Comparison of ENCODE assay signal across 13 cellular contexts in genomic region chr1:15938628-15939161, GRCh38. TPM values are rescaled to one million over a fixed set of nuclear protein-coding genes. Genes with fewer than 3 reads are reported as not detected.
DNase-seq lines count a peak whose midpoint lies in the region; ATAC-seq, FAIRE-seq and TF ChIP-seq lines count a peak whose summit lies in the region.
"Had no signal": no experiment of that assay in that cellular context is flagged by ENCODE, and none has a peak within 500 bp of the region (broad histone marks: within the 10 kb centered on the region; RNA-seq: fewer than 3 reads in every experiment).

No MANE protein-coding gene starts in this region.

- no peaks in the 10 kb centered on the region for H3K27me3 Mint-ChIP-seq in activated naive CD4-positive, alpha-beta T cell treated with anti-CD3 and anti-CD28 coated beads, Interleukin-2, amount 50 U/mL, for 24 hours

- in situ Hi-C loops in K562 (cut with MboI), result no loop called here
- in situ Hi-C loops in transverse colon (cut with MboI; ENCODE audit: low pct_ligation_motif_present in 1 of 4, low pct_unique_long_range_greater_than_20kb in 1 of 4, low sequenced_read_pairs in 3 of 4), result no loop called here

- DNase-seq in activated naive CD4-positive, alpha-beta T cell treated with anti-CD3 and anti-CD28 coated beads, Interleukin-2, amount 50 U/mL, for 16 hours, result no peak
- DNase-seq in K562 (ENCODE audit: extremely low read depth in 1 of 4, low spot score in 3 of 4) (no peak), transverse colon (no peak), hippocampal formation (lab: John Stamatoyannopoulos, UW) (no peak), dedifferentiated amniotic fluid mesenchymal stem cell (ENCODE audit: extremely low spot score) (no peak), NCI-H1694 (lab: John Stamatoyannopoulos, UW) (no peak)
- DNase-seq: AML-193, NCI-H526 treated with DMSO at 0.1 percent for 48 hours had no signal

- peaks cover 16% of the 10 kb centered on the region for H3K36me3 Mint-ChIP-seq in activated naive CD4-positive, alpha-beta T cell treated with anti-CD3 and anti-CD28 coated beads, Interleukin-2, amount 50 U/mL, for 24 hours

- H3K9me3 ChIP-seq in K562 (replicated peaks; ENCODE audit: control insufficient read depth, insufficient read depth, low read depth, low read length) (no peaks in the 10 kb centered on the region), neural cell (ENCODE audit: low read length) (no peaks in the 10 kb centered on the region), transverse colon (no peaks in the 10 kb centered on the region)
- H3K9me3 ChIP-seq: suprapubic skin had no signal

- TSS peak; percentile 19 for BruUV-seq in K562 (replicated peaks; lab: Mats Ljungman, UMichigan)

- H3K4me1 ChIP-seq in K562 (replicated peaks in 1 of 2; ENCODE audit: control insufficient read depth in 2 of 2, insufficient read depth in 2 of 2, low read length in 2 of 2), result peaks cover 0 to 31% of the 10 kb centered on the region in 2 experiments; a peak in 1 of 5 replicates
- H3K4me1 ChIP-seq in transverse colon, result peaks cover 0 to 12% (median 8%) of the 10 kb centered on the region in 4 donors

- intact Hi-C loops in K562 (cut with micrococcal nuclease) (no loop called here), transverse colon (cut with DNase I; ENCODE audit: low total_unique reads) (no loop called here)

- H3K9me2 ChIP-seq in neural cell (ENCODE audit: insufficient read depth, low read length), result no peaks in the 10 kb centered on the region

- POLR2A ChIA-PET in K562 (lab: Yijun Ruan, JAX), result interaction anchor here (3.1 to 3.2 kb wide), 2 partner anchors 11 to 14 kb away, joined by 15 to 20 read pairs; no protein-coding TSS in a partner anchor

- no peak for TF ChIP-seq RAD21 in K562 (CRISPR knock-in tag; conservative IDR thresholded peaks at IDR 0.05 in 1 of 2, IDR thresholded peaks at IDR 0.05 in 1 of 2)
- TF ChIP-seq RAD21 in neural cell (conservative IDR thresholded peaks at IDR 0.05), result no peak

- peaks cover 4% of the 10 kb centered on the region for H3K4me1 Mint-ChIP-seq in activated naive CD4-positive, alpha-beta T cell treated with anti-CD3 and anti-CD28 coated beads, Interleukin-2, amount 50 U/mL, for 24 hours

- H3K27ac Mint-ChIP-seq in activated naive CD4-positive, alpha-beta T cell treated with anti-CD3 and anti-CD28 coated beads, Interleukin-2, amount 50 U/mL, for 24 hours, result peak overlapping the region; percentile 95

- peaks cover 99% of the 10 kb centered on the region for H3K36me3 ChIP-seq in K562 (ENCODE audit: control insufficient read depth, insufficient read depth, low read length)
- peaks cover 9% of the 10 kb centered on the region for H3K36me3 ChIP-seq in neural cell (ENCODE audit: insufficient read depth, low read length)
- H3K36me3 ChIP-seq in transverse colon, result peaks cover 0 to 47% (median 18%) of the 10 kb centered on the region in 4 donors

- no peaks in the 10 kb centered on the region for H3K9me3 Mint-ChIP-seq in activated naive CD4-positive, alpha-beta T cell treated with anti-CD3 and anti-CD28 coated beads, Interleukin-2, amount 50 U/mL, for 24 hours

- TF ChIP-seq POLR2A in K562 (conservative IDR thresholded peaks at IDR 0.05), result 0 out of 2 replicates have a peak, but pooled peaks have one; percentile 1
- no peak for TF ChIP-seq POLR2A in transverse colon (IDR thresholded peaks at IDR 0.05)

- CTCF ChIA-PET in K562 (lab: Yijun Ruan, JAX; ENCODE audit: low intra/inter-chr PET ratio), result no interaction called here

- no peaks in the 10 kb centered on the region for H3F3A ChIP-seq in neural cell (ENCODE audit: insufficient read depth, low read length, poor library complexity, severe bottlenecking)

- ATAC-seq in K562, result no peak

- TF ChIP-seq EP300 in K562 (IDR thresholded peaks at IDR 0.05; ENCODE audit: low read length) (no peak), neural cell (conservative IDR thresholded peaks at IDR 0.05; ENCODE audit: poor library complexity, severe bottlenecking) (no peak), transverse colon (IDR thresholded peaks at IDR 0.05; ENCODE audit: low read depth) (no peak)

- H4K20me1 ChIP-seq in K562 (replicated peaks; ENCODE audit: control insufficient read depth, insufficient read depth, low read length) (no peaks in the 10 kb centered on the region), neural cell (ENCODE audit: insufficient read depth) (no peaks in the 10 kb centered on the region)

- H3K9ac ChIP-seq in K562 (ENCODE audit: insufficient read depth in 1 of 2, low read depth in 2 of 2, low read length in 2 of 2) (0 out of 4 replicates have a peak overlapping the region, but pooled peaks of 1 of the 2 experiments have one; percentile 21), neural cell (ENCODE audit: low read length) (no peak overlapping the region)

- 89% methylated on average over 8 of the region's 8 CpGs for WGBS in K562 (ENCODE audit: insufficient coverage, low coverage, missing lambda C conversion rate)
- 93% methylated on average over 8 of the region's 8 CpGs; no CpG with 5 or more reads in 1 of the 2 donors for WGBS in transverse colon (ENCODE audit: low coverage in 1 of 2), 2 donors

- H2AFZ ChIP-seq in K562 (ENCODE audit: low read depth, low read length) (no peak overlapping the region), neural cell (ENCODE audit: low read depth, low read length) (no peak overlapping the region)

- H3K27ac ChIP-seq in K562 (ENCODE audit: extremely low read depth, low read depth, low read length) (no peak overlapping the region), neural cell (ENCODE audit: low read length) (no peak overlapping the region), transverse colon (peak overlapping the region; percentile 3 to 48 (median 39))
- H3K27ac ChIP-seq: suprapubic skin had no signal

- H3K9me1 ChIP-seq in K562 (ENCODE audit: control insufficient read depth, insufficient read depth, low read length), result no peaks in the 10 kb centered on the region

- H3K27me3 ChIP-seq in K562 (ENCODE audit: control insufficient read depth in 2 of 2, insufficient read depth in 2 of 2, low read length in 2 of 2), result no peaks in the 10 kb centered on the region
- no peaks in the 10 kb centered on the region for H3K27me3 ChIP-seq in neural cell (ENCODE audit: insufficient read depth, low read depth, low read length)
- no peaks in the 10 kb centered on the region for H3K27me3 ChIP-seq in transverse colon
- H3K27me3 ChIP-seq: suprapubic skin had no signal

- H3K79me2 ChIP-seq in K562 (ENCODE audit: control insufficient read depth, insufficient read depth, low read length) (no peaks in the 10 kb centered on the region), neural cell (replicated peaks; ENCODE audit: insufficient read depth, low read length) (no peaks in the 10 kb centered on the region)

- no peak overlapping the region for H3K4me3 ChIP-seq in K562
- no peak overlapping the region for H3K4me3 ChIP-seq in neural cell (ENCODE audit: low read length)
- no peak overlapping the region for H3K4me3 ChIP-seq in transverse colon
- H3K4me3 ChIP-seq: suprapubic skin had no signal

- no peak overlapping the region for H3K4me2 ChIP-seq in K562 (ENCODE audit: insufficient read depth, low read length)
- no peak overlapping the region for H3K4me2 ChIP-seq in neural cell (ENCODE audit: low read length)

- TF ChIP-seq CTCF in K562 (IDR thresholded peaks at IDR 0.05 in 2 of 3, conservative IDR thresholded peaks at IDR 0.05 in 1 of 3; ENCODE audit: insufficient read depth in 2 of 3, low read depth in 1 of 3, low read length in 3 of 3), result no peak
- no peak for TF ChIP-seq CTCF in neural cell (IDR thresholded peaks at IDR 0.05; ENCODE audit: poor library complexity, severe bottlenecking)
- no peak for TF ChIP-seq CTCF in transverse colon (IDR thresholded peaks at IDR 0.05)

- H3K4me3 Mint-ChIP-seq in activated naive CD4-positive, alpha-beta T cell treated with anti-CD3 and anti-CD28 coated beads, Interleukin-2, amount 50 U/mL, for 24 hours, result no peak overlapping the region

- no peak for FAIRE-seq in K562 (lab: Jason Lieb, UNC)
- FAIRE-seq: colon, GM19239 had no signal

TF ChIP-seq in K562, 482 proteins besides CTCF, POLR2A, EP300 and RAD21 (continues in another document):
- TF ChIP-seq ZKSCAN1 (IDR thresholded peaks at IDR 0.05; ENCODE audit: low read depth, low read length), result no peak
- TF ChIP-seq RBM22 (IDR thresholded peaks at IDR 0.05; ENCODE audit: low read depth, low read length, poor library complexity, severe bottlenecking), result peak; percentile 30

TF ChIP-seq in neural cell, 6 proteins besides CTCF, POLR2A, EP300 and RAD21:
- TF ChIP-seq TAF1 (IDR thresholded peaks at IDR 0.05; ENCODE audit: low read depth) (no peak), POLR2AphosphoS5 (IDR thresholded peaks at IDR 0.05) (peak; percentile 8)

RNA-seq across cellular contexts. Expression of gene ZBTB17, which starts 37.2 kb away (rescaled TPM):
- 64.2 and 253 TPM in 2 replicates for total RNA-seq in K562 (2011; cell fraction: chromatin; rRNA removed; ENCODE audit: low replicate concordance)
- 186 and 214 TPM in 2 replicates for total RNA-seq in K562 (2011; cell fraction: nucleolus; rRNA removed)
- total RNA-seq in K562 (2011; cell fraction: nucleoplasm; rRNA removed), result 76.0 and 95.5 TPM in 2 replicates
- total RNA-seq in K562 (2014; rRNA removed) (43.3 and 54.0 TPM in 2 replicates), K562 (2014; rRNA removed; fragmentation: Illumina TruSeq; extraction: Trizol) (10.4 and 11.0 TPM in 2 replicates), K562 (2015; rRNA removed; fragmentation: Illumina TruSeq; extraction: Trizol) (29.6 and 33.2 TPM in 2 replicates), K562 (2021) (46.5 and 53.4 TPM in 2 replicates), transverse colon (100 to 1,000 TPM in 1 of 4 donors, 10 to 100 TPM in 3; 33.3 to 113 (median 50.5) TPM)
- polyA plus RNA-seq in K562 (2011; rRNA removed) (43.4 and 71.1 TPM in 2 replicates), K562 (2014; fragmentation: Illumina TruSeq; extraction: Trizol) (15.1 and 31.6 TPM in 2 replicates), K562 (2014; fragmentation: Nextera tagmentation; extraction: Ambion mirVana) (1 to 10 TPM; 1.1 to 1.7 TPM), K562 (2014; rRNA removed) (50.3 and 54.1 TPM in 2 replicates), neural cell (114 and 137 TPM in 2 replicates)
- 56.0 and 83.7 TPM in 2 replicates for polyA plus RNA-seq in K562 (2011; cell fraction: cytosol; rRNA removed)
- 333 and 422 TPM in 2 replicates for polyA plus RNA-seq in K562 (2011; cell fraction: nucleus; rRNA removed)
- 34.3 and 57.6 TPM in 2 replicates for polyA plus RNA-seq in K562 (2012)
- polyA minus RNA-seq in K562 (2011; rRNA and poly(A)+ RNA removed), result 22.8 and 30.5 TPM in 2 replicates
- polyA minus RNA-seq in K562 (2011; cell fraction: cytosol; rRNA and poly(A)+ RNA removed), result 36.4 and 38.9 TPM in 2 replicates
- polyA minus RNA-seq in K562 (2011; cell fraction: nucleus; rRNA and poly(A)+ RNA removed), result 70.3 and 82.3 TPM in 2 replicates
- polyA minus RNA-seq in neural cell, result 65.2 and 72.1 TPM in 2 replicates

Comparison
In these comparisons a context has a peak if more than half of its experiments do, and no peak if none do; other contexts are left out.
1. H3K27ac ChIP-seq: peak in transverse colon (4 of 4); none in K562 (single experiment) and neural cell (single experiment).